In the genomic region with DNA sequence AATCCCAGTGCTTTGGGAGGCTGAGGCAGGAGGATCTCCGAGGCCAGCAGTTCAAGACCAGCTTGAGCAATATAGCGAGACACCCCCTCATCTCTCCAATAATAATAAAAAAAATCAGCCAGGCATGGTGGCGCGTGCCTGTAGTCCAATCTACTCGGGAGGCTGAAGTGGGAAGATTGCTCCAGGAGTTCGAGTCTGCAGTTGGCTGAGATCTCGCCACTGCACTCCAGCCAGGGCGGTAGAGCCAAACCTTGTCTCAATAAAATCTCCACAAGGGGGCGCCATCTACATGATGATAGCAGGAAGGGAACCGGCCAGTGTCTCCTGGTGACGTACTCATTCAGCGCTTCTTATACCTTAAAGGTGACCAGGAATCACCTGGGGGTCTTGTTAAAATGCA, we compare ENCODE assay signal across 8 cellular contexts. TPM values are rescaled to one million over a fixed set of nuclear protein-coding genes. Genes with fewer than 3 reads are reported as not detected.
DNase-seq lines count a peak whose midpoint lies in the region; ATAC-seq, FAIRE-seq and TF ChIP-seq lines count a peak whose summit lies in the region.

No MANE protein-coding gene starts in this region.

- no peak overlapping the region for H3K27ac Mint-ChIP-seq in T-helper 2 cell treated with Interferon-gamma antibody and Interleukin-4, amounts not matched to agents 5 μg/mL and 100 μg/mL, for 36 hours

- no peaks in the 10 kb centered on the region for H3K27me3 ChIP-seq in sigmoid colon

- no peak overlapping the region for H3K4me3 ChIP-seq in sigmoid colon

- no peaks in the 10 kb centered on the region for H3K36me3 ChIP-seq in sigmoid colon

- 26 to 30% methylated on average over 12 of the region's 12 CpGs for WGBS in sigmoid colon, 2 donors

- no peaks in the 10 kb centered on the region for H3K27me3 Mint-ChIP-seq in T-helper 2 cell treated with Interferon-gamma antibody and Interleukin-4, amounts not matched to agents 5 μg/mL and 100 μg/mL, for 36 hours (ENCODE audit: low read depth)

- peaks cover 8% of the 10 kb centered on the region for H3K4me1 Mint-ChIP-seq in T-helper 2 cell treated with Interferon-gamma antibody and Interleukin-4, amounts not matched to agents 5 μg/mL and 100 μg/mL, for 36 hours (ENCODE audit: low read depth)

- peak; percentile 95 for FAIRE-seq in GM18507 (lab: Jason Lieb, UNC)

- H3K4me1 ChIP-seq in sigmoid colon: no peaks in the 10 kb centered on the region

- DNase-seq in GM18507 (ENCODE audit: extremely low spot score, insufficient read length, low read depth) (no peak), NCI-H187 treated with DMSO at 0.1 percent for 48 hours (lab: John Stamatoyannopoulos, UW) (peak; percentile 48), amniotic stem cell (lab: John Stamatoyannopoulos, UW) (peak; percentile 87), left ventricle myocardium superior (peak; percentile 52), sigmoid colon (peak; percentile 79)
- peak; percentile 64 for DNase-seq in T-helper 2 cell treated with Interferon-gamma antibody and Interleukin-4, amounts not matched to agents 5 μg/mL and 100 μg/mL, for 36 hours (ENCODE audit: low spot score)

- peak; percentile 42 to 70 (median 64) for TF ChIP-seq CTCF in sigmoid colon (IDR thresholded peaks at IDR 0.05)

- no peak for TF ChIP-seq POLR2A in sigmoid colon (IDR thresholded peaks at IDR 0.05)

- H3K9me3 Mint-ChIP-seq in T-helper 2 cell treated with Interferon-gamma antibody and Interleukin-4, amounts not matched to agents 5 μg/mL and 100 μg/mL, for 36 hours: no peaks in the 10 kb centered on the region

- ATAC-seq in left ventricle myocardium superior: peak; percentile 86
- ATAC-seq in GM21825 (IDR thresholded peaks at IDR 0.05; ENCODE audit: unreplicated experiment): no peak
- no peak for ATAC-seq in HG03521 (IDR thresholded peaks at IDR 0.05; ENCODE audit: unreplicated experiment)

- intact Hi-C loops in left ventricle myocardium superior (cut with micrococcal nuclease) (no loop called here), sigmoid colon (cut with DNase I) (loop anchor here (5.0 to 10.0 kb wide), 2 partner anchors 96 to 129 kb away; no protein-coding TSS in a partner anchor)

- no peaks in the 10 kb centered on the region for H3K36me3 Mint-ChIP-seq in T-helper 2 cell treated with Interferon-gamma antibody and Interleukin-4, amounts not matched to agents 5 μg/mL and 100 μg/mL, for 36 hours (ENCODE audit: low read depth)

- H3K27ac ChIP-seq in sigmoid colon: no peak overlapping the region

- H3K9me3 ChIP-seq in sigmoid colon: no peaks in the 10 kb centered on the region

- TF ChIP-seq EP300 in sigmoid colon (IDR thresholded peaks at IDR 0.05): no peak

- H3K4me3 Mint-ChIP-seq in T-helper 2 cell treated with Interferon-gamma antibody and Interleukin-4, amounts not matched to agents 5 μg/mL and 100 μg/mL, for 36 hours: no peak overlapping the region

RNA-seq across cellular contexts. Expression of a gene that starts 13.6 kb away (rescaled TPM):
- 5.3 TPM for total RNA-seq in left ventricle myocardium superior
- 10 to 100 TPM in 2 of 4 donors, 1 to 10 TPM in 2; 6.9 to 19.4 (median 8.9) TPM for total RNA-seq in sigmoid colon
- polyA plus RNA-seq in sigmoid colon: 10 to 100 TPM in 1 of 3 donors, 1 to 10 TPM in 2; 5.4 to 10.6 (median 6.7) TPM

RNA-seq across cellular contexts. Expression of a gene that starts 21.4 kb away (rescaled TPM):
- total RNA-seq in left ventricle myocardium superior (12.7 TPM), sigmoid colon (10 to 100 TPM in 3 of 4 donors, 1 to 10 TPM in 1; 8.6 to 16.3 (median 14.8) TPM)
- polyA plus RNA-seq in sigmoid colon: 10 to 100 TPM in 1 of 3 donors, 1 to 10 TPM in 2; 3.0 to 10.7 (median 7.8) TPM

RNA-seq across cellular contexts. Expression of a gene that starts 35.9 kb away (rescaled TPM):
- 0.42 TPM for total RNA-seq in left ventricle myocardium superior
- 1 to 10 TPM; 1.1 to 2.7 (median 1.6) TPM for total RNA-seq in sigmoid colon
- 1 to 10 TPM in 1 of 3 donors, under 1 TPM in 2; 0.60 to 1.4 (median 0.69) TPM for polyA plus RNA-seq in sigmoid colon

RNA-seq across cellular contexts. Expression of a gene that starts 39.7 kb away (rescaled TPM):
- total RNA-seq in left ventricle myocardium superior: 19.2 TPM
- 10 to 100 TPM; 13.2 to 33.1 (median 20.9) TPM for total RNA-seq in sigmoid colon
- polyA plus RNA-seq in sigmoid colon: 10 to 100 TPM; 16.2 to 42.8 (median 18.7) TPM

RNA-seq across cellular contexts. Expression of a gene that starts 53.1 kb away (rescaled TPM):
- total RNA-seq in left ventricle myocardium superior (7.3 TPM), sigmoid colon (10 to 100 TPM in 2 of 4 donors, 1 to 10 TPM in 2; 8.6 to 11.9 (median 9.6) TPM)
- 10 to 100 TPM in 1 of 3 donors, 1 to 10 TPM in 2; 3.0 to 12.7 (median 3.7) TPM for polyA plus RNA-seq in sigmoid colon
